In genomic region chr2:9831670-9832069, GRCh38 we compare ENCODE assay signal across 17 cellular contexts.
"Had no signal": no experiment of that assay in that cellular context is flagged by ENCODE, and none has a peak within 500 bp of the region (broad histone marks: within the 10 kb centered on the region; RNA-seq: fewer than 3 reads in every experiment).

No MANE protein-coding gene starts in this region.

- H3K4me1 ChIP-seq: colonic mucosa, tibial artery had no signal

- H3K27me3 ChIP-seq: colonic mucosa, ovary had no signal

- H3K4me3 ChIP-seq: colonic mucosa, ovary, tibial artery had no signal

- H3K36me3 ChIP-seq: colonic mucosa, ovary, tibial artery had no signal

- H3K9me3 ChIP-seq: colonic mucosa, ovary, tibial artery had no signal

- H3K27ac ChIP-seq: ovary, tibial artery had no signal

- DNase-seq: activated B cell treated with CpG ODN at 0.5 μM for 24 hours; activated CD4-positive, alpha-beta T cell treated with anti-CD3 and anti-CD28 coated beads for 48 hours; activated CD8-positive, alpha-beta memory T cell treated with anti-CD3 and anti-CD28 coated beads, Interleukin-2, amount 50 U/mL, for 48 hours; activated gamma-delta T cell; activated T-cell treated with anti-CD3 and anti-CD28 coated beads, Interleukin-2, amount 50 U/mL, for 72 hours; amniotic stem cell; central memory CD4-positive, alpha-beta T cell; colonic mucosa; foreskin melanocyte; immature natural killer cell; left colon; naive B cell; ovary; stimulated activated CD4-positive, alpha-beta T cell treated with anti-CD3 and anti-CD28 coated beads, Interleukin-15, amount 100 ng/mL, for 24 hours; stimulated activated CD4-positive, alpha-beta T cell treated with anti-CD3 and anti-CD28 coated beads, Interleukin-4, amount 100 ng/mL, for 1 hour; stimulated activated naive B cell treated with anti-CD40 and anti-IgM and Interleukin-4, amounts not matched to agents 10 μg/mL and 1 μg/mL and 100 μg/mL, for 72 hours; tibial artery had no signal

- ATAC-seq: activated T-cell treated with anti-CD3 and anti-CD28 coated beads, Interleukin-2, amount 50 U/mL, for 72 hours; stimulated activated naive B cell treated with anti-CD40 and anti-IgM and Interleukin-4, amounts not matched to agents 10 μg/mL and 1 μg/mL and 100 μg/mL, for 72 hours had no signal
